In the genomic region with DNA sequence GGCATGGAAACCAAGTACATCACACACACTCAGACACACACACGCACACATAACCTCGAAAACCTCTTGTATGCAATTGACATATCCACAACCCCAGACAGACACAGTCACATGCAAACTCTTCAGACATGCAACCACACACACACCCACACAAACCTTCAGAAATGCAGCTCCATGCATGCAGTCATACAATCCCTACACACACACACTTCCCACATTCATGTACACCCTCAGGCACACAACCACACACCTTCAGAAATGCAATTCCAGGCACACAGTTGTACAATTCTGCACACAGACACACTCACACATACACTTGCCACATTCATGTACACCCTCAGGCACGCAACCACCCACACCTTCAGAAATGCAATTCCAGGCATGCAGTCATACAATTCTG, we compare ENCODE assay signal across 16 cellular contexts. TPM values are rescaled to one million over a fixed set of nuclear protein-coding genes. Genes with fewer than 3 reads are reported as not detected.
DNase-seq lines count a peak whose midpoint lies in the region; ATAC-seq and TF ChIP-seq lines count a peak whose summit lies in the region.
"Had no signal": no experiment of that assay in that cellular context is flagged by ENCODE, and none has a peak within 500 bp of the region (broad histone marks: within the 10 kb centered on the region; RNA-seq: fewer than 3 reads in every experiment).

No MANE protein-coding gene starts in this region.

- H3K9me3 ChIP-seq in HUES6 (ENCODE audit: control insufficient read depth, insufficient read depth, low read depth, low read length), result no peaks in the 10 kb centered on the region

- H3K27me3 ChIP-seq in HUES6 (ENCODE audit: control insufficient read depth, insufficient read depth, low read length), result peaks cover 63% of the 10 kb centered on the region

- H3K9me3 Mint-ChIP-seq in brain, result no peaks in the 10 kb centered on the region
- H3K9me3 Mint-ChIP-seq: CD8-positive, alpha-beta T cell had no signal

- H3K4me1 ChIP-seq in HUES6 (ENCODE audit: control insufficient read depth, insufficient read depth, low read length), result no peaks in the 10 kb centered on the region

- DNase-seq in inferior parietal cortex (ENCODE audit: extremely low spot score) (peak; percentile 15), superior temporal gyrus (ENCODE audit: extremely low spot score) (peak; percentile 23), GM03348 (ENCODE audit: low spot score) (no peak)
- no peak for DNase-seq in stimulated activated CD4-positive, alpha-beta T cell treated with anti-CD3 and anti-CD28 coated beads, Interleukin-4, amount 100 ng/mL, for 1 hour
- DNase-seq: CD8-positive, alpha-beta T cell; MM.1S; NCI-H1105 treated with DMSO at 0.1 percent for 48 hours; NCI-H187; NCI-H2171 treated with DMSO at 0.1 percent for 48 hours; NCI-H510A; NCI-H82; SHP77 treated with DMSO at 0.1 percent for 48 hours had no signal

- no peak for TF ChIP-seq CTCF in brain (conservative IDR thresholded peaks at IDR 0.05)

- peaks cover 13% of the 10 kb centered on the region for H3K36me3 Mint-ChIP-seq in brain
- H3K36me3 Mint-ChIP-seq: CD8-positive, alpha-beta T cell had no signal

- H3K27ac Mint-ChIP-seq in brain, result peak overlapping the region; percentile 18 to 79 (median 61)

- no peak overlapping the region for H3K9ac ChIP-seq in HUES6 (ENCODE audit: low read length)

- peak overlapping the region; percentile 72; the same call in 1 of the 2 replicates for H3K4me3 ChIP-seq in HUES6 (ENCODE audit: low read depth, low read length)

- H3K4me1 Mint-ChIP-seq in brain, result peaks cover 31% of the 10 kb centered on the region

- H3K27me3 Mint-ChIP-seq in brain, result peaks cover 31% of the 10 kb centered on the region

- no peak overlapping the region for H3K27ac ChIP-seq in HUES6 (ENCODE audit: low read depth, low read length)

- no peaks in the 10 kb centered on the region for H3K36me3 ChIP-seq in HUES6 (ENCODE audit: control insufficient read depth, insufficient read depth, low read length)

- peak overlapping the region; percentile 82 to 89 (median 83) for H3K4me3 Mint-ChIP-seq in brain
- H3K4me3 Mint-ChIP-seq: CD8-positive, alpha-beta T cell had no signal

- no peak for ATAC-seq in HG02798 (IDR thresholded peaks at IDR 0.05; ENCODE audit: poor library complexity, unreplicated experiment)
- ATAC-seq: CD8-positive, alpha-beta T cell had no signal

RNA-seq across cellular contexts. Expression of gene SLC1A6, which starts 1.3 kb away (rescaled TPM):
- 2.5 TPM for polyA plus RNA-seq in brain (ENCODE audit: insufficient read depth, low read depth, low replicate concordance)
- polyA plus RNA-seq: BJ had no signal

RNA-seq across cellular contexts. Expression of gene OR7C2, which starts 37.1 kb away (rescaled TPM):
- not detected for polyA plus RNA-seq in brain (ENCODE audit: insufficient read depth, low read depth, low replicate concordance)
- polyA plus RNA-seq: BJ had no signal

Comparison
In these comparisons a context has a peak if more than half of its experiments do, and no peak if none do; other contexts are left out.
1. DNase-seq: peak in inferior parietal cortex (single experiment) and superior temporal gyrus (single experiment); none in stimulated activated CD4-positive, alpha-beta T cell treated with anti-CD3 and anti-CD28 coated beads, Interleukin-4, amount 100 ng/mL, for 1 hour (single experiment) and GM03348 (single experiment).